Comparison of ENCODE assay signal across 6 cellular contexts in genomic region chr19:33957804-33958203, GRCh38.
"Had no signal": no experiment of that assay in that cellular context is flagged by ENCODE, and none has a peak within 500 bp of the region (broad histone marks: within the 10 kb centered on the region; RNA-seq: fewer than 3 reads in every experiment).

No MANE protein-coding gene starts in this region.

- H3K9me3 ChIP-seq: HAP-1 had no signal

- DNase-seq: GM23248, GOT3, H7, IMR-90 had no signal

- ATAC-seq: K562 had no signal

- H3K36me3 ChIP-seq: HAP-1 had no signal

- H3K27ac ChIP-seq: GM23248 had no signal

- H3K4me3 ChIP-seq: GM23248, HAP-1, K562 had no signal

- H3K4me1 ChIP-seq: HAP-1 had no signal
